11 cellular contexts compared by ENCODE assay signal in the genomic region with DNA sequence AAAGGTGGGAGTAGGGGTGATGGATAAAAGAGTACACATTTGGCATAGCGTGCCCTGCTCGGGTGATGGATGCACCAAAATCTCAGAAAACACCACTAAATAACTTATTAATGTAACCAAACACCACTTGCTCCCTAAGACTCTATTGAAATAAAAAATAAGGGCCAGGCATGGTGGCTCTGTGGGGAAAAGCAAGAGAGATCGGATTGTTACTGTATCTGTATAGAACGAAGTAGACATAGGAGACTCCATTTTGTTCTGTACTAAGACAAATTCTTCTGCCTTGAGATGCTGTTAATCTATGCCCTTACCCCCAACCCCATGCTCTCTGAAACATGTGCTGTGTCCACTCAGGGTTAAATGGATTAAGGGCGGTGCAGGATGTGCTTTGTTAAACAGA. TPM values are rescaled to one million over a fixed set of nuclear protein-coding genes. Genes with fewer than 3 reads are reported as not detected.
"Had no signal": no experiment of that assay in that cellular context is flagged by ENCODE, and none has a peak within 500 bp of the region (broad histone marks: within the 10 kb centered on the region; RNA-seq: fewer than 3 reads in every experiment).

No MANE protein-coding gene starts in this region.

RNA-seq across cellular contexts. Expression of gene NLRP12, which starts 14.3 kb away (rescaled TPM):
- total RNA-seq: activated CD4-positive, alpha-beta T cell treated with anti-CD3 and anti-CD28 coated beads for 36 hours; activated CD4-positive, alpha-beta T cell treated with anti-CD3 and anti-CD28 coated beads, Interleukin-2, amount 10 ng/mL, durations not matched to agents 7 days and 5 days; activated CD8-positive, alpha-beta T cell treated with anti-CD3 and anti-CD28 coated beads, Interleukin-2, amount 10 ng/mL, durations not matched to agents 7 days and 5 days; activated naive CD8-positive, alpha-beta T cell treated with anti-CD3 and anti-CD28 coated beads, Interleukin-2, amount 10 ng/mL, durations not matched to agents 7 days and 5 days; activated T-helper 2 cell treated with anti-CD3 and anti-CD28 coated beads, Interferon-gamma antibody, Interleukin-2, Interleukin-4, amounts not matched to agents 10 μg/mL and 5 μg/mL and 100 μg/mL, durations not matched to agents 14 hours and 24 hours and 36 hours; ascending aorta; cardiac muscle cell; chondrocyte; LHCN-M2; OCI-LY7; SJSA1 had no signal
- polyA plus RNA-seq: cardiac muscle cell had no signal

RNA-seq across cellular contexts. Expression of gene PRKCG, which starts 43.6 kb away (rescaled TPM):
- total RNA-seq: activated CD8-positive, alpha-beta T cell treated with anti-CD3 and anti-CD28 coated beads, Interleukin-2, amount 10 ng/mL, durations not matched to agents 7 days and 5 days; activated naive CD8-positive, alpha-beta T cell treated with anti-CD3 and anti-CD28 coated beads, Interleukin-2, amount 10 ng/mL, durations not matched to agents 7 days and 5 days; activated T-helper 2 cell treated with anti-CD3 and anti-CD28 coated beads, Interferon-gamma antibody, Interleukin-2, Interleukin-4, amounts not matched to agents 10 μg/mL and 5 μg/mL and 100 μg/mL, durations not matched to agents 14 hours and 24 hours and 36 hours; ascending aorta; LHCN-M2; OCI-LY7; SJSA1 had no signal
